7 cellular contexts compared by ENCODE assay signal in genomic region chr17:4852504-4853075, GRCh38. TPM values are rescaled to one million over a fixed set of nuclear protein-coding genes. Genes with fewer than 3 reads are reported as not detected.
A peak's percentile ranks its signal among the peaks of the same experiment; 100 is the strongest.
DNase-seq lines count a peak whose midpoint lies in the region; ATAC-seq and TF ChIP-seq lines count a peak whose summit lies in the region.

No MANE protein-coding gene starts in this region.

- H3K27ac ChIP-seq in body of pancreas (no peak overlapping the region), stomach (no peak overlapping the region)

- H3K9me3 Mint-ChIP-seq in mesothelial cell of epicardium, result no peaks in the 10 kb centered on the region

- TF ChIP-seq CTCF in body of pancreas (IDR thresholded peaks at IDR 0.05) (no peak), mesothelial cell of epicardium (IDR thresholded peaks at IDR 0.05; ENCODE audit: unreplicated experiment) (no peak), stomach (IDR thresholded peaks at IDR 0.05) (no peak)

- TF ChIP-seq EP300 in stomach (IDR thresholded peaks at IDR 0.05), result no peak

- DNase-seq in EH (ENCODE audit: low read depth) (peak; percentile 87), NCI-H1694 (lab: John Stamatoyannopoulos, UW) (peak; percentile 72), body of pancreas (peak in 3 of 4 donors; percentile 24 to 32 (median 31)), mesothelial cell of epicardium (ENCODE audit: low spot score in 2 of 2, unreplicated experiment in 2 of 2) (no peak), nucleus accumbens (lab: John Stamatoyannopoulos, UW) (no peak), stomach (no peak)

- H3K4me1 ChIP-seq in body of pancreas (peaks cover 10% of the 10 kb centered on the region), stomach (peaks cover 10 to 47% (median 30%) of the 10 kb centered on the region in 4 donors)

- intact Hi-C loops in body of pancreas (cut with DNase I), result no loop called here
- intact Hi-C loops in stomach (cut with DNase I; ENCODE audit: low total_unique reads), result no loop called here

- H3K36me3 Mint-ChIP-seq in mesothelial cell of epicardium, result no peaks in the 10 kb centered on the region

- H3K4me3 ChIP-seq in body of pancreas, result no peak overlapping the region
- no peak overlapping the region for H3K4me3 ChIP-seq in stomach

- no peaks in the 10 kb centered on the region for H3K27me3 ChIP-seq in body of pancreas
- H3K27me3 ChIP-seq in stomach, result no peaks in the 10 kb centered on the region

- H3K4me3 Mint-ChIP-seq in mesothelial cell of epicardium, result no peak overlapping the region

- H3K27me3 Mint-ChIP-seq in mesothelial cell of epicardium (ENCODE audit: low read depth), result no peaks in the 10 kb centered on the region

- TF ChIP-seq POLR2A in body of pancreas (IDR thresholded peaks at IDR 0.05) (no peak), stomach (IDR thresholded peaks at IDR 0.05) (no peak)

- ATAC-seq in body of pancreas, result no peak
- no peak for ATAC-seq in GM18511 (IDR thresholded peaks at IDR 0.05; ENCODE audit: unreplicated experiment)

- H3K36me3 ChIP-seq in body of pancreas (replicated peaks in 1 of 2; ENCODE audit: insufficient read depth in 1 of 2, low read depth in 2 of 2) (no peaks in the 10 kb centered on the region), stomach (peaks cover 0 to 14% (median 4%) of the 10 kb centered on the region in 4 donors)

- no peaks in the 10 kb centered on the region for H3K9me3 ChIP-seq in body of pancreas
- no peaks in the 10 kb centered on the region for H3K9me3 ChIP-seq in stomach

- peak overlapping the region; percentile 92 for H3K27ac Mint-ChIP-seq in mesothelial cell of epicardium

- H3K4me1 Mint-ChIP-seq in mesothelial cell of epicardium, result peaks cover 72% of the 10 kb centered on the region

RNA-seq across cellular contexts. Expression of gene MINK1, which starts 19.4 kb away (rescaled TPM):
- 10 to 100 TPM; 32.7 to 66.6 TPM for total RNA-seq in body of pancreas
- total RNA-seq in mesothelial cell of epicardium, result 113 to 117 TPM (median 114 TPM) in 3 replicates
- 100 to 1,000 TPM in 1 of 5 donors, 10 to 100 TPM in 4; 40.9 to 230 (median 49.6) TPM for total RNA-seq in stomach
- polyA plus RNA-seq in stomach, result 10 to 100 TPM; 24.6 to 57.1 (median 29.8) TPM

RNA-seq across cellular contexts. Expression of gene PLD2, which starts 45.6 kb away (rescaled TPM):
- total RNA-seq in body of pancreas (10 to 100 TPM; 25.7 to 41.5 TPM), mesothelial cell of epicardium (77.3 to 83.6 TPM (median 82.5 TPM) in 3 replicates), stomach (100 to 1,000 TPM in 2 of 5 donors, 10 to 100 TPM in 3; 14.5 to 123 (median 34.1) TPM)
- 10 to 100 TPM; 10.3 to 28.7 (median 10.8) TPM for polyA plus RNA-seq in stomach

RNA-seq across cellular contexts. Expression of gene C17orf107, which starts 46.7 kb away (rescaled TPM):
- total RNA-seq in body of pancreas, result 10 to 100 TPM in 1 of 2 donors, 1 to 10 TPM in 1; 5.2 to 11.9 TPM
- total RNA-seq in mesothelial cell of epicardium, result 8.6 to 9.3 TPM (median 9.2 TPM) in 3 replicates
- total RNA-seq in stomach, result 1 to 10 TPM in 4 of 5 donors, not detected in 1; 1.4 to 6.6 (median 2.9) TPM
- polyA plus RNA-seq in stomach, result 1 to 10 TPM in 2 of 3 donors, under 1 TPM in 1; 0.75 to 3.2 (median 2.4) TPM

RNA-seq across cellular contexts. Expression of gene CHRNE, which starts 50.3 kb away (rescaled TPM):
- total RNA-seq in body of pancreas, result 1 to 10 TPM in 1 of 2 donors, under 1 TPM in 1; 0.33 to 1.8 TPM
- total RNA-seq in mesothelial cell of epicardium, result 1.5 to 1.9 TPM (median 1.7 TPM) in 3 replicates
- total RNA-seq in stomach, result 1 to 10 TPM in 1 of 5 donors, under 1 TPM in 1, not detected in 3; 0.45 to 2.0 TPM
- 1 to 10 TPM in 1 of 3 donors, under 1 TPM in 2; 0.43 to 1.2 (median 0.93) TPM for polyA plus RNA-seq in stomach

Comparison
In these comparisons a context has a peak if more than half of its experiments do, and no peak if none do; other contexts are left out.
1. DNase-seq: peak in EH (single experiment), NCI-H1694 (single experiment) and body of pancreas (3 of 4); none in mesothelial cell of epicardium (0 of 2), nucleus accumbens (0 of 56) and stomach (single experiment).